9 cellular contexts compared by ENCODE assay signal in the genomic region with DNA sequence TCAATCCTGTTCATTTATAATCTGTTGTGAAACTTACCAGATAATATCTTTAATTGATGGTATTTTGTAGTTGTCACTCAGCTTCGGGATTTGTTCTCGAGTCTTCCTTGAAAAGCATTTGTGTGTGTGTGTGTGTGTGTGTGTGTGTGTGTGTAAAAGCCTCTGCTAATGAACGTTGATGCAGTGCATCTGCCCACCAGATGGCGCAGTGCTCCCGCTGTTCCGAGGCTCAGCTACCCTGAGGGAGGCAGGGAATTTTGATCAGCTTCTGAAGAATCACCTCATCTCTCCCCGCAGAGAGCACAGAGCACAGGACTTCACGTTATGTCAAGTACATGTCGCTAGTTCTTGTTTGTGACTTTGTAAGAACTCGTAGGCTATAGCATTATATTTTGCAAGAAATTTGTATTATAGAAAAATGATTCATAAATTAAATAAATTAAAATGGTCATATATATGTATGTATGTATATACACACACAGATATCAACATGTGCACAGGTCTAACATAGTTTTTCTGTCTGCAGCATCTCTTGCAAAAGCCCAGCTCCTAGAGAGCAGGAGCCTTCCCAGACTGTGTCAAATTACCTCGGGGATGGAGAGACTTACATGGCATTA.
A peak's percentile ranks its signal among the peaks of the same experiment; 100 is the strongest.
DNase-seq lines count a peak whose midpoint lies in the region; ATAC-seq and TF ChIP-seq lines count a peak whose summit lies in the region.
"Had no signal": no experiment of that assay in that cellular context is flagged by ENCODE, and none has a peak within 500 bp of the region (broad histone marks: within the 10 kb centered on the region; RNA-seq: fewer than 3 reads in every experiment).

No MANE protein-coding gene starts in this region.

- WGBS in stomach, 5 donors = 7 to 10% (median 9%) methylated on average over 11 of the region's 11 CpGs

- H3K36me3 ChIP-seq in left lung (no peaks in the 10 kb centered on the region), stomach (no peaks in the 10 kb centered on the region)
- H3K36me3 ChIP-seq: BLaER1 treated with 17β-estradiol and CSF1 and Interleukin-3, amounts not matched to agents 10 nM and 100 nM had no signal

- H3K4me3 Mint-ChIP-seq in chondrocyte (ENCODE audit: unreplicated experiment) = no peak overlapping the region

- H3K9me3 Mint-ChIP-seq in chondrocyte (ENCODE audit: low read depth) = no peaks in the 10 kb centered on the region

- H3K27ac ChIP-seq in left lung (no peak overlapping the region), stomach (no peak overlapping the region)
- H3K27ac ChIP-seq: BLaER1 treated with 17β-estradiol and CSF1 and Interleukin-3, amounts not matched to agents 10 nM and 100 nM had no signal

- DNase-seq in NCI-H2196 (lab: John Stamatoyannopoulos, UW; ENCODE audit: unreplicated experiment) = peak; percentile 33
- DNase-seq in NCI-H2196 treated with DMSO at 0.1 percent for 48 hours (lab: John Stamatoyannopoulos, UW; ENCODE audit: unreplicated experiment) = no peak
- peak; percentile 24 for DNase-seq in KG1 (lab: John Stamatoyannopoulos, UW)
- DNase-seq in RPMI8226 = peak; percentile 50
- no peak for DNase-seq in chondrocyte (ENCODE audit: low spot score)
- DNase-seq in left lung = peak; percentile 63 to 80
- peak; percentile 61 for DNase-seq in stomach

- peaks cover 12% of the 10 kb centered on the region for H3K4me1 Mint-ChIP-seq in chondrocyte (ENCODE audit: low read depth)

- no peak for TF ChIP-seq POLR2A in stomach (IDR thresholded peaks at IDR 0.05)

- intact Hi-C loops in left lung (cut with DNase I) = no loop called here
- intact Hi-C loops in stomach (cut with DNase I; ENCODE audit: low total_unique reads) = no loop called here

- peaks cover 31% of the 10 kb centered on the region for H3K27me3 Mint-ChIP-seq in chondrocyte (ENCODE audit: low read depth)

- ATAC-seq in GM21528 (IDR thresholded peaks at IDR 0.05; ENCODE audit: low FRiP score, unreplicated experiment) (peak; percentile 77), left lung (peak; percentile 93)

- H3K4me3 ChIP-seq in left lung = no peak overlapping the region
- no peak overlapping the region for H3K4me3 ChIP-seq in stomach
- H3K4me3 ChIP-seq: BLaER1 treated with 17β-estradiol and CSF1 and Interleukin-3, amounts not matched to agents 10 nM and 100 nM had no signal

- no peak for TF ChIP-seq EP300 in stomach (IDR thresholded peaks at IDR 0.05)

- H3K36me3 Mint-ChIP-seq in chondrocyte (ENCODE audit: low read depth) = no peaks in the 10 kb centered on the region

- H3K27me3 ChIP-seq in left lung = no peaks in the 10 kb centered on the region
- H3K27me3 ChIP-seq in stomach = no peaks in the 10 kb centered on the region
- H3K27me3 ChIP-seq: BLaER1 treated with 17β-estradiol and CSF1 and Interleukin-3, amounts not matched to agents 10 nM and 100 nM had no signal

- TF ChIP-seq CTCF in chondrocyte (IDR thresholded peaks at IDR 0.05) (peak; percentile 86), left lung (IDR thresholded peaks at IDR 0.05) (peak; percentile 34 to 41), stomach (IDR thresholded peaks at IDR 0.05) (peak in 5 of 7 experiments; percentile 34 to 58 (median 51))

- H3K4me1 ChIP-seq in left lung = no peaks in the 10 kb centered on the region
- H3K4me1 ChIP-seq in stomach = peaks cover 0 to 9% (median 0%) of the 10 kb centered on the region in 4 donors
- H3K4me1 ChIP-seq: BLaER1 treated with 17β-estradiol and CSF1 and Interleukin-3, amounts not matched to agents 10 nM and 100 nM had no signal

- H3K27ac Mint-ChIP-seq in chondrocyte (ENCODE audit: unreplicated experiment) = no peak overlapping the region

- H3K9me3 ChIP-seq in left lung (no peaks in the 10 kb centered on the region), stomach (no peaks in the 10 kb centered on the region)

Comparison
In these comparisons a context has a peak if more than half of its experiments do, and no peak if none do; other contexts are left out.
1. DNase-seq: peak in NCI-H2196 (single experiment), KG1 (single experiment), RPMI8226 (single experiment), left lung (2 of 2) and stomach (single experiment); none in NCI-H2196 treated with DMSO at 0.1 percent for 48 hours (single experiment) and chondrocyte (single experiment).
2. Peak in every context shown above with its lines, with median percentiles within 50 percentile points of each other: CTCF ChIP-seq.